In genomic region chr3:147712357-147712756, GRCh38 we compare ENCODE assay signal across 15 cellular contexts.
DNase-seq lines count a peak whose midpoint lies in the region; ATAC-seq, FAIRE-seq and TF ChIP-seq lines count a peak whose summit lies in the region.
"Had no signal": no experiment of that assay in that cellular context is flagged by ENCODE, and none has a peak within 500 bp of the region (broad histone marks: within the 10 kb centered on the region; RNA-seq: fewer than 3 reads in every experiment).

No MANE protein-coding gene starts in this region.

- BruUV-seq in HepG2 (replicated peaks; lab: Mats Ljungman, UMichigan), result no TSS peak

- H3K36me3 ChIP-seq in HepG2 (replicated peaks in 1 of 2; ENCODE audit: control insufficient read depth in 1 of 2, insufficient read depth in 2 of 2, low read length in 2 of 2) (no peaks in the 10 kb centered on the region), right lobe of liver (no peaks in the 10 kb centered on the region), osteoblast (ENCODE audit: insufficient read depth, low read length) (no peaks in the 10 kb centered on the region)
- H3K36me3 ChIP-seq: Peyer's patch had no signal

- H3K9me3 ChIP-seq in HepG2 (ENCODE audit: low read length) (no peaks in the 10 kb centered on the region), right lobe of liver (no peaks in the 10 kb centered on the region), osteoblast (ENCODE audit: low read depth, low read length) (no peaks in the 10 kb centered on the region)
- H3K9me3 ChIP-seq: Peyer's patch had no signal

- no peak for TF ChIP-seq RAD21 in HepG2 (CRISPR knock-in tag; IDR thresholded peaks at IDR 0.05)

- TF ChIP-seq CTCF in HepG2 (CRISPR knock-in tag; IDR thresholded peaks at IDR 0.05) (peak; percentile 29), right lobe of liver (IDR thresholded peaks at IDR 0.05) (no peak), choroid plexus epithelial cell (conservative IDR thresholded peaks at IDR 0.05; ENCODE audit: low read depth, low read length) (peak; percentile 32), osteoblast (IDR thresholded peaks at IDR 0.05; ENCODE audit: extremely low read depth, low read depth, low read length) (no peak)

- H3K4me2 ChIP-seq in HepG2 (ENCODE audit: low read depth, low read length), result peak overlapping the region; percentile 27; the same call in 1 of the 2 replicates
- H3K4me2 ChIP-seq in osteoblast (ENCODE audit: insufficient read depth, low read length), result no peak overlapping the region

- no peak for TF ChIP-seq POLR2A in HepG2 (IDR thresholded peaks at IDR 0.05; ENCODE audit: insufficient read depth in 1 of 2, low read depth in 2 of 2, low read length in 2 of 2)
- no peak for TF ChIP-seq POLR2A in right lobe of liver (IDR thresholded peaks at IDR 0.05)

- no peak overlapping the region for H3K27ac ChIP-seq in HepG2 (ENCODE audit: extremely low read length, insufficient read depth, low read length)
- H3K27ac ChIP-seq in right lobe of liver, result no peak overlapping the region
- no peak overlapping the region for H3K27ac ChIP-seq in osteoblast (ENCODE audit: low read depth, low read length)
- H3K27ac ChIP-seq: Peyer's patch had no signal

- 12% methylated on average over 3 of the region's 5 CpGs for WGBS in HepG2 (ENCODE audit: low lambda C conversion rate)
- WGBS in right lobe of liver (ENCODE audit: insufficient coverage, low coverage, low lambda C conversion rate, missing lambda C conversion rate), result 40% methylated on average over 1 of the region's 5 CpGs

- no peaks in the 10 kb centered on the region for H3K27me3 ChIP-seq in HepG2 (ENCODE audit: control insufficient read depth in 1 of 2, insufficient read depth in 2 of 2, low read length in 2 of 2)
- H3K27me3 ChIP-seq in right lobe of liver, result no peaks in the 10 kb centered on the region
- no peaks in the 10 kb centered on the region for H3K27me3 ChIP-seq in osteoblast (ENCODE audit: insufficient read depth, low read length)
- H3K27me3 ChIP-seq: Peyer's patch had no signal

- no peaks in the 10 kb centered on the region for H3K79me2 ChIP-seq in HepG2 (ENCODE audit: insufficient read depth, low read length)
- H3K79me2 ChIP-seq in osteoblast (ENCODE audit: insufficient read depth, low read length), result no peaks in the 10 kb centered on the region

- no peak for TF ChIP-seq EP300 in HepG2 (IDR thresholded peaks at IDR 0.05; ENCODE audit: low read depth in 2 of 2, low read length in 2 of 2)
- no peak for TF ChIP-seq EP300 in HepG2 (CRISPR knock-in tag; IDR thresholded peaks at IDR 0.05; ENCODE audit: borderline replicate concordance)

- POLR2A ChIA-PET in HepG2 (lab: Yijun Ruan, JAX), result no interaction called here

- in situ Hi-C loops in HepG2 (cut with HindIII; ENCODE audit: extremely low pct_ligation_motif_present, low pct_unique_long_range_greater_than_20kb), result no loop called here

- H2AFZ ChIP-seq in HepG2 (ENCODE audit: low read length) (no peak overlapping the region), osteoblast (ENCODE audit: low read length) (peak overlapping the region; percentile 65)

- H3K9ac ChIP-seq in HepG2 (ENCODE audit: insufficient read depth, low read depth, low read length), result no peak overlapping the region

- H3K4me3 ChIP-seq in HepG2 (replicated peaks in 1 of 3; ENCODE audit: insufficient read depth in 1 of 3, low read depth in 2 of 3, low read length in 3 of 3), result no peak overlapping the region
- H3K4me3 ChIP-seq in right lobe of liver, result no peak overlapping the region
- H3K4me3 ChIP-seq in choroid plexus epithelial cell (ENCODE audit: low read depth, low read length), result no peak overlapping the region
- no peak overlapping the region for H3K4me3 ChIP-seq in osteoblast (ENCODE audit: insufficient read depth, low read length)
- H3K4me3 ChIP-seq: Peyer's patch had no signal

- DNase-seq in HepG2 (ENCODE audit: low spot score) (peak; percentile 3), right lobe of liver (no peak), NCI-H69 (lab: John Stamatoyannopoulos, UW) (peak; percentile 15), choroid plexus epithelial cell (ENCODE audit: low read depth) (no peak), osteoblast (ENCODE audit: insufficient read length, low spot score, missing footprints) (no peak)
- no peak for DNase-seq in activated CD4-positive, alpha-beta T cell treated with anti-CD3 and anti-CD28 coated beads, Interleukin-2, amount 50 U/mL, for 48 hours
- DNase-seq in activated CD8-positive, alpha-beta memory T cell treated with anti-CD3 and anti-CD28 coated beads for 24 hours, result no peak
- DNase-seq: HCEC 1CT, Kasumi-1, NCI-H1930, NCI-H748 treated with DMSO at 0.1 percent for 48 hours, Peyer's patch, Right ventricle myocardium superior had no signal

- H3K4me1 ChIP-seq in HepG2 (ENCODE audit: insufficient read depth, low read length), result peaks cover 27% of the 10 kb centered on the region
- no peaks in the 10 kb centered on the region for H3K4me1 ChIP-seq in right lobe of liver
- H3K4me1 ChIP-seq in osteoblast (ENCODE audit: insufficient read depth, low read length), result no peaks in the 10 kb centered on the region
- H3K4me1 ChIP-seq: Peyer's patch had no signal

- CTCF ChIA-PET in HepG2 (lab: Yijun Ruan, JAX; ENCODE audit: low intra/inter-chr PET ratio, low total read pairs), result no interaction called here

- intact Hi-C loops in HepG2 (cut with micrococcal nuclease; ENCODE audit: unreplicated experiment) (no loop called here), right lobe of liver (cut with DNase I) (no loop called here)

- ATAC-seq in HepG2, result peak; percentile 36; the same call in 2 of the 3 replicates
- no peak for ATAC-seq in right lobe of liver
- ATAC-seq in GM21619 (IDR thresholded peaks at IDR 0.05; ENCODE audit: unreplicated experiment), result no peak
- ATAC-seq: SK-N-SH treated with all-trans-retinoic acid at 6 μM for 48 hours had no signal

- FAIRE-seq in HepG2 (lab: Jason Lieb, UNC), result no peak

- H4K20me1 ChIP-seq in HepG2 (ENCODE audit: insufficient read depth, low read length), result no peaks in the 10 kb centered on the region
- H4K20me1 ChIP-seq in osteoblast (ENCODE audit: insufficient read depth, low read length), result no peaks in the 10 kb centered on the region

TF ChIP-seq in HepG2, 621 proteins besides CTCF, POLR2A, EP300 and RAD21:
- TF ChIP-seq STAG1 (CRISPR knock-in tag; IDR thresholded peaks at IDR 0.05) (peak; percentile 24; the same call in 1 of the 2 replicates), PAF1 (CRISPR knock-in tag; IDR thresholded peaks at IDR 0.05) (no peak)

Comparison
In these comparisons a context has a peak if more than half of its experiments do, and no peak if none do; other contexts are left out.
1. DNase-seq: peak in HepG2 (single experiment) and NCI-H69 (single experiment); none in right lobe of liver (0 of 3), choroid plexus epithelial cell (single experiment), osteoblast (single experiment), activated CD4-positive, alpha-beta T cell treated with anti-CD3 and anti-CD28 coated beads, Interleukin-2, amount 50 U/mL, for 48 hours (0 of 2) and activated CD8-positive, alpha-beta memory T cell treated with anti-CD3 and anti-CD28 coated beads for 24 hours (single experiment).
2. CTCF ChIP-seq: peak in HepG2 (single experiment) and choroid plexus epithelial cell (single experiment); none in right lobe of liver (0 of 4) and osteoblast (single experiment).